ENCODE assay signal across 8 cellular contexts in the genomic region with DNA sequence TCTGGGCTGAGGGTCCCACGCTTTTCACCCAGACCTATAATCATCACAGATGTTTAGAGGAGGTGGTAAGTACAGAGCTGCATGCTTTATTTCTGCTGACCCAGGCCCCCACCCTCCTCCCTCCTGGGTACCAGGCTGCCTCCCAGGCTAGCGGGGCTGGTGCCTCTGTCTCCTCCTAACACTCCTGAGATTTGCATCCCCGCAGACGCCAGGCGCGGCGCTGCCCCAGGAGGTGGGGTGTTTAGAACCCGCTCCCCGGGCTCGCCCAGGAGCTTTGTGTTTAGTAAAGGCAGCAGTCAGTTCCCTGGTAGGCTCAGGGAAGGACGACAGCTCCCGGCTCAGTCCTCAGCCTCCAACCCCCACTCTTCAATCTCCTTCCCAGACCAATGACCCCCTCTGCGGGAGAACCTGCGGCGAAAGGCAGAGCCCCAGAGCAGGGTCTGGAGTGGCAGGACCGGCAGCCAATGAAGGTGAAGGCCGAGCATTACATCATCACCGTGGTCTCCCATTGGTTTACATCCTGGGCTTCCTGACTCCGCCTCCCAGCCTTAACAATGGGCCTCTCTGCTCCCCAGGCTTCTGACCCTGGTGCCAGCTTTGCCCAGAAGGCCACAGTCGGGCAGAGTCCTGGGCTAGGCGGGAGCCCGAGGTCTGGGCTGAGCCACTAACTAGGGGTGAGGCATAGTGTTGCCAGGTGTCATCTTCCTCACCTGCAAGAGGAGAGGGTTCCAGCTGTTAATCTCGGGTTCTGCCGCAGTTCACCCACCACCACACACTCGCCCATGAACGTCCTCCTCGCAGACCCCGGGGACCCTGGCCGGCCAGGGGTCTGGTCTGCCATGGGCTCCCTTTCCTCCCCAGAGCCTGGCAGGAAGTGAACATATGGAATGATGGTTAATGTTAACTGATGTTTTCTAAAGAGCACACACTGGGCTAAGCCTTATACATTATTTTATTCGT. TPM values are rescaled to one million over a fixed set of nuclear protein-coding genes. Genes with fewer than 3 reads are reported as not detected.
DNase-seq lines count a peak whose midpoint lies in the region; ATAC-seq and TF ChIP-seq lines count a peak whose summit lies in the region.

No MANE protein-coding gene starts in this region.

- H3K27ac ChIP-seq in colonic mucosa (peak overlapping the region; percentile 27), layer of hippocampus (ENCODE audit: low read depth, low read length) (peak overlapping the region; percentile 98), subcutaneous abdominal adipose tissue (ENCODE audit: low read depth, low read length) (no peak overlapping the region)

- no peaks in the 10 kb centered on the region for H3K36me3 ChIP-seq in colonic mucosa
- no peaks in the 10 kb centered on the region for H3K36me3 ChIP-seq in subcutaneous abdominal adipose tissue (ENCODE audit: control insufficient read depth in 5 of 5, insufficient read depth in 5 of 5, low read length in 5 of 5)

- H3K27me3 ChIP-seq in colonic mucosa = no peaks in the 10 kb centered on the region
- H3K27me3 ChIP-seq in layer of hippocampus (ENCODE audit: control insufficient read depth, insufficient read depth, low read length) = no peaks in the 10 kb centered on the region
- peaks cover 0 to 22% (median 15%) of the 10 kb centered on the region in 5 donors for H3K27me3 ChIP-seq in subcutaneous abdominal adipose tissue (ENCODE audit: control insufficient read depth in 5 of 5, insufficient read depth in 4 of 5, low read length in 5 of 5)

- intact Hi-C loops in colonic mucosa (cut with DNase I) = no loop called here

- no peak for ATAC-seq in GM18520 (IDR thresholded peaks at IDR 0.05; ENCODE audit: unreplicated experiment)
- no peak for ATAC-seq in GM21619 (IDR thresholded peaks at IDR 0.05; ENCODE audit: unreplicated experiment)

- H3K4me3 ChIP-seq in colonic mucosa (peak overlapping the region; percentile 30), subcutaneous abdominal adipose tissue (ENCODE audit: low read depth in 1 of 5, low read length in 5 of 5) (peak overlapping the region in 3 of 5 donors; percentile 13 to 35 (median 27))

- H3K4me1 ChIP-seq in colonic mucosa (no peaks in the 10 kb centered on the region), subcutaneous abdominal adipose tissue (ENCODE audit: control insufficient read depth in 5 of 5, insufficient read depth in 5 of 5, low read length in 5 of 5) (peaks cover 0 to 26% (median 4%) of the 10 kb centered on the region in 5 donors)

- DNase-seq in DMS53 (lab: John Stamatoyannopoulos, UW) (peak; percentile 92), NCI-H2171 treated with DMSO at 0.1 percent for 48 hours (lab: John Stamatoyannopoulos, UW) (peak; percentile 92), colonic mucosa (peak; percentile 91), DMS114 treated with DMSO at 0.1 percent for 48 hours (lab: John Stamatoyannopoulos, UW; ENCODE audit: unreplicated experiment) (no peak)

- TF ChIP-seq CTCF in colonic mucosa (IDR thresholded peaks at IDR 0.05) = no peak

- H3K9ac ChIP-seq in colonic mucosa (ENCODE audit: low read depth in 2 of 2, low read length in 2 of 2) (peak overlapping the region; percentile 13 to 66), subcutaneous abdominal adipose tissue (ENCODE audit: low read length in 5 of 5) (no peak overlapping the region)

- H3K9me3 ChIP-seq in colonic mucosa (no peaks in the 10 kb centered on the region), subcutaneous abdominal adipose tissue (ENCODE audit: control insufficient read depth in 5 of 5, low read length in 5 of 5) (no peaks in the 10 kb centered on the region)

RNA-seq across cellular contexts. Expression of gene CALM1, which starts 57.5 kb away (rescaled TPM):
- 100 to 1,000 TPM; 676 to 714 TPM for total RNA-seq in colonic mucosa

Comparison
In these comparisons a context has a peak if more than half of its experiments do, and no peak if none do; other contexts are left out.
1. H3K9ac ChIP-seq: peak in colonic mucosa (2 of 2); none in subcutaneous abdominal adipose tissue (0 of 5).